10 cellular contexts compared by ENCODE assay signal in the genomic region with DNA sequence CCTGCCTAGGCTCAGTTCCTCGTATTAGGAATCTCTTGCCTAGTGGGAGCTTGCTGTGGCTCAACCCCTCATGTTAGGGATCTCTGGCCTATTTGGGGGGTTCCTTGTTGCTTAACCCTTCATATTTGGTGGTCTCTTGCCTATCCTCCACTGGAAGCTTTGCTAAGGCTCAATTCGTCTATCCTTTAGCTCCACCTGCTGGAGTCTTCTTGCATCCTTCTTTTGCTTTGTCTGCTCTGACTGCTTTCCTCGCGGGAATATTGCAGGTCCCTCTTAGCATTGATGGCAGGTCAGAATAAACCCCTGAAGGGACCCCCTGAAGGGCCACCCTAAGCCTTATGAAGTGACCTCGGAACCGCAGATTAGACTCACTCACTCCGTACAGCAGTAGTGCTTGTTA.
A peak's percentile ranks its signal among the peaks of the same experiment; 100 is the strongest.
DNase-seq lines count a peak whose midpoint lies in the region; ATAC-seq, FAIRE-seq and TF ChIP-seq lines count a peak whose summit lies in the region.
"Had no signal": no experiment of that assay in that cellular context is flagged by ENCODE, and none has a peak within 500 bp of the region (broad histone marks: within the 10 kb centered on the region; RNA-seq: fewer than 3 reads in every experiment).

No MANE protein-coding gene starts in this region.

- no peak overlapping the region for H3K27ac ChIP-seq in AG04450 (ENCODE audit: low read depth, low read length)
- H3K27ac ChIP-seq in PC-3 (ENCODE audit: low read length), result no peak overlapping the region
- H3K27ac ChIP-seq: skin epidermis had no signal

- no peak overlapping the region for H2AFZ ChIP-seq in PC-3 (ENCODE audit: low read length)

- H3K9me2 ChIP-seq in PC-3 (replicated peaks; ENCODE audit: low read length), result no peaks in the 10 kb centered on the region

- POLR2A ChIA-PET in AG04450 (lab: Yijun Ruan, JAX), result no interaction called here
- POLR2A ChIA-PET in PC-3 (lab: Charles Lee; ENCODE audit: unreplicated experiment), result no interaction called here

- intact Hi-C loops in PC-3 (cut with micrococcal nuclease), result loop anchor here (10.0 kb wide), 1 partner anchor 723 kb away; no protein-coding TSS in a partner anchor

- peak; percentile 51 for TF ChIP-seq CTCF in AG04450 (IDR thresholded peaks at IDR 0.05; ENCODE audit: low read depth, low read length)
- peak; percentile 60 for TF ChIP-seq CTCF in PC-3 (conservative IDR thresholded peaks at IDR 0.05; ENCODE audit: low read depth, low read length)

- no peaks in the 10 kb centered on the region for H3K36me3 Mint-ChIP-seq in activated naive CD4-positive, alpha-beta T cell treated with anti-CD3 and anti-CD28 coated beads, Interleukin-2, amount 50 U/mL, for 72 hours

- no peak overlapping the region for H3K4me2 ChIP-seq in PC-3 (ENCODE audit: low read length)

- H3K9me3 Mint-ChIP-seq in activated naive CD4-positive, alpha-beta T cell treated with anti-CD3 and anti-CD28 coated beads, Interleukin-2, amount 50 U/mL, for 72 hours, result peaks cover 28 to 35% of the 10 kb centered on the region in 2 donors

- no peaks in the 10 kb centered on the region for H3F3A ChIP-seq in PC-3 (ENCODE audit: low read length, unreplicated experiment)

- H3K9ac ChIP-seq in PC-3 (ENCODE audit: low read length), result no peak overlapping the region

- BruUV-seq in PC-3 (replicated peaks; lab: Mats Ljungman, UMichigan), result no TSS peak

- H3K9me3 ChIP-seq in AG04450 (ENCODE audit: control insufficient read depth, insufficient read depth, low read length) (peaks cover 5% of the 10 kb centered on the region; the same call in 1 of the 2 replicates), PC-3 (ENCODE audit: low read length) (no peaks in the 10 kb centered on the region)

- H3K4me1 ChIP-seq in PC-3 (ENCODE audit: insufficient read depth, low read length), result no peaks in the 10 kb centered on the region

- H3K4me3 ChIP-seq in AG04450 (ENCODE audit: low read depth, low read length), result no peak overlapping the region
- H3K4me3 ChIP-seq in PC-3 (ENCODE audit: low read length), result no peak overlapping the region
- H3K4me3 ChIP-seq: skin epidermis had no signal

- CTCF ChIA-PET in AG04450 (lab: Charles Lee), result interaction anchor here (0.9 to 1.0 kb wide), 2 partner anchors 539 to 545 kb away, joined by 3 to 13 read pairs; no protein-coding TSS in a partner anchor
- CTCF ChIA-PET in PC-3 (lab: Charles Lee), result no interaction called here

- peaks cover 3% of the 10 kb centered on the region; the same call in 1 of the 2 replicates for H3K36me3 ChIP-seq in PC-3 (ENCODE audit: low read depth, low read length)

- H3K79me2 ChIP-seq in PC-3 (ENCODE audit: low read length), result no peaks in the 10 kb centered on the region

- TF ChIP-seq POLR2A in H54 (IDR thresholded peaks at IDR 0.05; ENCODE audit: low read depth, low read length), result no peak

- no peaks in the 10 kb centered on the region for H4K20me1 ChIP-seq in PC-3 (ENCODE audit: low read length)

- no peak overlapping the region for H3K27ac Mint-ChIP-seq in activated naive CD4-positive, alpha-beta T cell treated with anti-CD3 and anti-CD28 coated beads, Interleukin-2, amount 50 U/mL, for 72 hours

- DNase-seq in AG04450 (ENCODE audit: low read depth, low spot score) (peak; percentile 3), H54 (ENCODE audit: insufficient read length, low spot score) (peak; percentile 21), PC-3 (peak; percentile 42), fibroblast of the conjunctiva (ENCODE audit: low read depth) (peak; percentile 41), ureter (ENCODE audit: low spot score) (no peak), CD1c-positive myeloid dendritic cell (ENCODE audit: extremely low spot score) (no peak)
- DNase-seq in activated naive CD4-positive, alpha-beta T cell treated with anti-CD3 and anti-CD28 coated beads, Interleukin-2, amount 50 U/mL, for 72 hours (ENCODE audit: low spot score in 2 of 2), result no peak
- DNase-seq: activated T-cell treated with anti-CD3 and anti-CD28 coated beads, Interleukin-2, amount 50 U/mL, for 1 hour had no signal

- no peaks in the 10 kb centered on the region for H3K27me3 ChIP-seq in AG04450 (ENCODE audit: control insufficient read depth, insufficient read depth, low read length)
- peaks cover 24% of the 10 kb centered on the region; the same call in 1 of the 2 replicates for H3K27me3 ChIP-seq in PC-3 (ENCODE audit: low read length)

- ATAC-seq in PC-3, result no peak
- ATAC-seq in HG02759 (IDR thresholded peaks at IDR 0.05; ENCODE audit: unreplicated experiment), result no peak
- no peak for ATAC-seq in activated naive CD4-positive, alpha-beta T cell treated with anti-CD3 and anti-CD28 coated beads, Interleukin-2, amount 50 U/mL, for 72 hours

- FAIRE-seq in H54 (lab: Jason Lieb, UNC), result peak; percentile 55

Comparison
In these comparisons a context has a peak if more than half of its experiments do, and no peak if none do; other contexts are left out.
1. DNase-seq: peak in AG04450 (single experiment), H54 (single experiment), PC-3 (single experiment) and fibroblast of the conjunctiva (single experiment); none in ureter (single experiment), CD1c-positive myeloid dendritic cell (single experiment) and activated naive CD4-positive, alpha-beta T cell treated with anti-CD3 and anti-CD28 coated beads, Interleukin-2, amount 50 U/mL, for 72 hours (0 of 2).